In genomic region chr1:50368179-50369007, GRCh38 we compare ENCODE assay signal across 8 cellular contexts. TPM values are rescaled to one million over a fixed set of nuclear protein-coding genes. Genes with fewer than 3 reads are reported as not detected.
DNase-seq lines count a peak whose midpoint lies in the region; ATAC-seq, FAIRE-seq and TF ChIP-seq lines count a peak whose summit lies in the region.

No MANE protein-coding gene starts in this region.

- H3K27me3 ChIP-seq in MM.1S (replicated peaks; ENCODE audit: insufficient read depth, low read length) (no peaks in the 10 kb centered on the region), WERI-Rb-1 (ENCODE audit: insufficient read depth, low read depth, severe bottlenecking) (peaks cover 6% of the 10 kb centered on the region)

- H3K4me3 ChIP-seq in MM.1S (ENCODE audit: low read length) (no peak overlapping the region), WERI-Rb-1 (ENCODE audit: low read depth, low read length) (peak overlapping the region; percentile 15; the same call in 1 of the 2 replicates)

- TF ChIP-seq CTCF in GM12874 (IDR thresholded peaks at IDR 0.05; ENCODE audit: insufficient read depth, low read depth, low read length), result peak; percentile 60
- TF ChIP-seq CTCF in MM.1S (IDR thresholded peaks at IDR 0.05; ENCODE audit: low read length), result peak; percentile 75
- TF ChIP-seq CTCF in WERI-Rb-1 (IDR thresholded peaks at IDR 0.05; ENCODE audit: low read depth, low read length), result peak; percentile 46

- H2AFZ ChIP-seq in MM.1S (ENCODE audit: low read length), result no peak overlapping the region

- intact Hi-C loops in posterior cingulate gyrus (cut with DNase I), result loop anchor here (1.0 to 5.0 kb wide), 3 partner anchors 239 to 824 kb away; no protein-coding TSS in a partner anchor

- no peak overlapping the region for H3K9ac ChIP-seq in MM.1S (ENCODE audit: low read length)

- ATAC-seq in GM21423 (IDR thresholded peaks at IDR 0.05; ENCODE audit: unreplicated experiment), result no peak
- no peak for ATAC-seq in HG02840 (IDR thresholded peaks at IDR 0.05; ENCODE audit: low FRiP score, unreplicated experiment)

- no peak for FAIRE-seq in frontal cortex (lab: Jason Lieb, UNC)

- H3K27ac ChIP-seq in MM.1S (ENCODE audit: low read length) (no peak overlapping the region), WERI-Rb-1 (no peak overlapping the region)

- no peaks in the 10 kb centered on the region for H3F3A ChIP-seq in MM.1S (ENCODE audit: insufficient read depth, low read length)

- H3K9me3 ChIP-seq in MM.1S (replicated peaks; ENCODE audit: insufficient read depth, low read length) (no peaks in the 10 kb centered on the region), WERI-Rb-1 (ENCODE audit: severe bottlenecking) (no peaks in the 10 kb centered on the region)

- DNase-seq in AG08395 (ENCODE audit: low spot score), result peak; percentile 56
- DNase-seq in MM.1S, result peak; percentile 26
- DNase-seq in WERI-Rb-1, result peak; percentile 53
- DNase-seq in frontal cortex (ENCODE audit: low spot score in 2 of 2), result peak; percentile 35 to 51
- DNase-seq in posterior cingulate gyrus, result peak in 8 of 10 donors; percentile 42 to 89 (median 58)

- no peaks in the 10 kb centered on the region for H3K9me2 ChIP-seq in MM.1S (replicated peaks; ENCODE audit: insufficient read depth, low read length)

- H3K4me2 ChIP-seq in MM.1S (ENCODE audit: low read depth, low read length), result peak overlapping the region; percentile 30; the same call in 1 of the 2 replicates

- no peaks in the 10 kb centered on the region for H3K79me2 ChIP-seq in MM.1S (ENCODE audit: low read length)

- no peaks in the 10 kb centered on the region for H3K36me3 ChIP-seq in MM.1S (replicated peaks; ENCODE audit: insufficient read depth, low read length)
- H3K36me3 ChIP-seq in WERI-Rb-1, result no peaks in the 10 kb centered on the region

- no peaks in the 10 kb centered on the region for H3K4me1 ChIP-seq in MM.1S (ENCODE audit: low read length)

- no peaks in the 10 kb centered on the region for H4K20me1 ChIP-seq in MM.1S (ENCODE audit: insufficient read depth, low read length)

RNA-seq across cellular contexts. Expression of gene DMRTA2, which starts 54.9 kb away (rescaled TPM):
- total RNA-seq in frontal cortex, result 1.2 TPM
